Comparison of ENCODE assay signal across 29 cellular contexts in genomic region chr1:87089823-87090222, GRCh38.
"Had no signal": no experiment of that assay in that cellular context is flagged by ENCODE, and none has a peak within 500 bp of the region (broad histone marks: within the 10 kb centered on the region; RNA-seq: fewer than 3 reads in every experiment).

No MANE protein-coding gene starts in this region.

- H3K4me1 ChIP-seq: Peyer's patch had no signal

- H3K4me3 Mint-ChIP-seq: activated B cell treated with CpG ODN at 0.5 μM for 24 hours; activated CD4-positive, alpha-beta T cell treated with anti-CD3 and anti-CD28 coated beads, Interleukin-2, amount 10 ng/mL, durations not matched to agents 24 days and 14 days; activated CD8-positive, alpha-beta memory T cell treated with anti-CD3 and anti-CD28 coated beads, Interleukin-2, amount 10 ng/mL, durations not matched to agents 7 days and 5 days; activated naive CD4-positive, alpha-beta T cell treated with anti-CD3 and anti-CD28 coated beads for 36 hours; activated naive CD8-positive, alpha-beta T cell; activated T-cell treated with anti-CD3 and anti-CD28 coated beads, Interleukin-2, amount 50 U/mL, for 4 hours; activated T-helper 17 cell treated with anti-CD3 and anti-CD28 coated beads, Interleukin-2, amount 50 U/mL, for 72 hours; brain; central memory CD8-positive, alpha-beta T cell; T-helper 1 cell treated with Interleukin-12 subunit alpha and Interleukin-12 subunit beta and Interleukin-4 antibody, amounts not matched to agents 30 μg/mL and 1 μg/mL, for 36 hours had no signal

- H3K36me3 Mint-ChIP-seq: activated CD8-positive, alpha-beta memory T cell treated with anti-CD3 and anti-CD28 coated beads, Interleukin-2, amount 10 ng/mL, durations not matched to agents 7 days and 5 days; brain had no signal

- H3K36me3 ChIP-seq: Peyer's patch, SJSA1 had no signal

- H3K27me3 ChIP-seq: Peyer's patch, SJSA1 had no signal

- H3K27ac Mint-ChIP-seq: activated B cell treated with CpG ODN at 0.5 μM for 24 hours; activated CD4-positive, alpha-beta T cell treated with anti-CD3 and anti-CD28 coated beads, Interleukin-2, amount 10 ng/mL, durations not matched to agents 24 days and 14 days; activated CD8-positive, alpha-beta memory T cell treated with anti-CD3 and anti-CD28 coated beads, Interleukin-2, amount 10 ng/mL, durations not matched to agents 7 days and 5 days; activated naive CD4-positive, alpha-beta T cell treated with anti-CD3 and anti-CD28 coated beads for 36 hours; activated naive CD8-positive, alpha-beta T cell; activated T-helper 17 cell treated with anti-CD3 and anti-CD28 coated beads, Interleukin-2, amount 50 U/mL, for 72 hours; brain; T-helper 1 cell treated with Interleukin-12 subunit alpha and Interleukin-12 subunit beta and Interleukin-4 antibody, amounts not matched to agents 30 μg/mL and 1 μg/mL, for 36 hours had no signal

- ATAC-seq: activated CD8-positive, alpha-beta memory T cell treated with anti-CD3 and anti-CD28 coated beads, Interleukin-2, amount 10 ng/mL, durations not matched to agents 7 days and 5 days; activated T-cell treated with anti-CD3 and anti-CD28 coated beads, Interleukin-2, amount 50 U/mL, for 4 hours; activated T-helper 17 cell treated with anti-CD3 and anti-CD28 coated beads, Interleukin-2, amount 50 U/mL, for 72 hours; SK-N-SH treated with all-trans-retinoic acid at 6 μM for 48 hours had no signal

- H3K4me3 ChIP-seq: Peyer's patch, SJSA1 had no signal

- H3K4me1 Mint-ChIP-seq: activated T-helper 17 cell treated with anti-CD3 and anti-CD28 coated beads, Interleukin-2, amount 50 U/mL, for 72 hours; central memory CD8-positive, alpha-beta T cell had no signal

- H3K9me3 Mint-ChIP-seq: activated B cell treated with CpG ODN at 0.5 μM for 24 hours; activated CD4-positive, alpha-beta T cell treated with anti-CD3 and anti-CD28 coated beads, Interleukin-2, amount 10 ng/mL, durations not matched to agents 24 days and 14 days; activated naive CD4-positive, alpha-beta T cell treated with anti-CD3 and anti-CD28 coated beads for 36 hours; activated T-cell treated with anti-CD3 and anti-CD28 coated beads, Interleukin-2, amount 50 U/mL, for 4 hours; activated T-helper 17 cell treated with anti-CD3 and anti-CD28 coated beads, Interleukin-2, amount 50 U/mL, for 72 hours; brain; central memory CD8-positive, alpha-beta T cell; T-helper 1 cell treated with Interleukin-12 subunit alpha and Interleukin-12 subunit beta and Interleukin-4 antibody, amounts not matched to agents 30 μg/mL and 1 μg/mL, for 36 hours had no signal

- H3K27ac ChIP-seq: Peyer's patch, SJSA1 had no signal

- H3K9me3 ChIP-seq: Peyer's patch, SJSA1 had no signal

- H3K27me3 Mint-ChIP-seq: activated B cell treated with CpG ODN at 0.5 μM for 24 hours; activated CD4-positive, alpha-beta T cell treated with anti-CD3 and anti-CD28 coated beads, Interleukin-2, amount 10 ng/mL, durations not matched to agents 24 days and 14 days; activated CD8-positive, alpha-beta memory T cell treated with anti-CD3 and anti-CD28 coated beads, Interleukin-2, amount 10 ng/mL, durations not matched to agents 7 days and 5 days; activated naive CD8-positive, alpha-beta T cell; activated T-helper 17 cell treated with anti-CD3 and anti-CD28 coated beads, Interleukin-2, amount 50 U/mL, for 72 hours; brain; central memory CD8-positive, alpha-beta T cell had no signal

- DNase-seq: activated B cell treated with CpG ODN at 0.5 μM for 24 hours; activated CD4-positive, alpha-beta T cell treated with anti-CD3 and anti-CD28 coated beads for 1 hour; activated CD4-positive, alpha-beta T cell treated with anti-CD3 and anti-CD28 coated beads, Interleukin-2, amount 10 ng/mL, durations not matched to agents 24 days and 14 days; activated CD4-positive, alpha-beta T cell treated with anti-CD3 and anti-CD28 coated beads, Interleukin-2, amount 50 U/mL, for 48 hours; activated CD8-positive, alpha-beta memory T cell treated with anti-CD3 and anti-CD28 coated beads, Interleukin-2, amount 10 ng/mL, durations not matched to agents 7 days and 5 days; activated gamma-delta T cell; activated naive CD4-positive, alpha-beta T cell treated with anti-CD3 and anti-CD28 coated beads for 36 hours; activated T-cell treated with anti-CD3 and anti-CD28 coated beads, Interleukin-2, amount 50 U/mL, for 4 hours; amygdala; MV-4-11; NCI-H1092 treated with DMSO at 0.1 percent for 48 hours; NCI-H1417 treated with DMSO at 0.1 percent for 48 hours; NCI-H1694; NCI-H2029; NCI-H2107; NCI-H2171 treated with DMSO at 0.1 percent for 48 hours; NCI-H226; NCI-H526; NCI-H774; NK-92 treated with Interleukin-12 subunit alpha and Interleukin-12 subunit beta, amount 100 ng/mL, for 24 hours; Peyer's patch; SHP77 had no signal
